ENCODE assay signal across 10 cellular contexts in genomic region chr13:26502826-26503225, GRCh38. TPM values are rescaled to one million over a fixed set of nuclear protein-coding genes. Genes with fewer than 3 reads are reported as not detected.
DNase-seq lines count a peak whose midpoint lies in the region; ATAC-seq and TF ChIP-seq lines count a peak whose summit lies in the region.
"Had no signal": no experiment of that assay in that cellular context is flagged by ENCODE, and none has a peak within 500 bp of the region (broad histone marks: within the 10 kb centered on the region; RNA-seq: fewer than 3 reads in every experiment).

No MANE protein-coding gene starts in this region.

- in situ Hi-C loops in brain microvascular endothelial cell (cut with HindIII; ENCODE audit: low pct_ligation_motif_present, low sequenced_read_pairs), result no loop called here

- CTCF ChIA-PET in naive thymus-derived CD4-positive, alpha-beta T cell (lab: Charles Lee), result no interaction called here
- CTCF ChIA-PET in RWPE1 (lab: Yijun Ruan, JAX), result interaction anchor here (1.6 kb wide), 1 partner anchor 317 kb away, joined by 8 read pairs; no protein-coding TSS in a partner anchor

- H3K27ac ChIP-seq in brain microvascular endothelial cell (peak overlapping the region; percentile 62), RWPE1 (no peak overlapping the region)
- no peak overlapping the region for H3K27ac ChIP-seq in naive thymus-derived CD4-positive, alpha-beta T cell (ENCODE audit: low read depth, low read length)

- peak; percentile 41 for TF ChIP-seq CTCF in brain microvascular endothelial cell (IDR thresholded peaks at IDR 0.05; ENCODE audit: low read depth, low read length, missing control alignments)
- TF ChIP-seq CTCF in CD14-positive monocyte (IDR thresholded peaks at IDR 0.05), result no peak
- TF ChIP-seq CTCF in RWPE1 (conservative IDR thresholded peaks at IDR 0.05; ENCODE audit: low read depth), result no peak

- intact Hi-C loops in naive thymus-derived CD4-positive, alpha-beta T cell (cut with micrococcal nuclease), result no loop called here
- intact Hi-C loops in CD14-positive monocyte (cut with micrococcal nuclease), result loop anchor here in 1 of 2 donors (10.0 kb wide), 1 partner anchor 328 kb away; no protein-coding TSS in a partner anchor

- peaks cover 0 to 2% (median 0%) of the 10 kb centered on the region in 5 donors for H3K27me3 Mint-ChIP-seq in naive thymus-derived CD4-positive, alpha-beta T cell
- H3K27me3 Mint-ChIP-seq in immature natural killer cell (ENCODE audit: low read depth in 3 of 3) (peaks cover 2 to 6% (median 5%) of the 10 kb centered on the region in 3 donors), CD14-positive monocyte (ENCODE audit: low read depth in 3 of 3) (peaks cover 2 to 11% (median 10%) of the 10 kb centered on the region in 3 donors)

- peak; percentile 50 for ATAC-seq in naive thymus-derived CD4-positive, alpha-beta T cell
- ATAC-seq in HG02623 (IDR thresholded peaks at IDR 0.05; ENCODE audit: unreplicated experiment), result no peak

- no peaks in the 10 kb centered on the region for H3K27me3 ChIP-seq in brain microvascular endothelial cell (replicated peaks)
- no peaks in the 10 kb centered on the region for H3K27me3 ChIP-seq in naive thymus-derived CD4-positive, alpha-beta T cell (ENCODE audit: control insufficient read depth in 2 of 2, insufficient read depth in 2 of 2, low read length in 2 of 2)

- H3K27ac Mint-ChIP-seq in naive thymus-derived CD4-positive, alpha-beta T cell, result peak overlapping the region in 3 of 9 donors; percentile 38 to 81 (median 56)
- H3K27ac Mint-ChIP-seq in immature natural killer cell (no peak overlapping the region), CD14-positive monocyte (no peak overlapping the region)

- H3K4me1 Mint-ChIP-seq in naive thymus-derived CD4-positive, alpha-beta T cell, result peaks cover 4 to 15% (median 5%) of the 10 kb centered on the region in 7 donors
- H3K4me1 Mint-ChIP-seq in immature natural killer cell (no peaks in the 10 kb centered on the region), CD14-positive monocyte (no peaks in the 10 kb centered on the region)

- no peaks in the 10 kb centered on the region for H3K36me3 ChIP-seq in brain microvascular endothelial cell (replicated peaks)
- no peaks in the 10 kb centered on the region for H3K36me3 ChIP-seq in naive thymus-derived CD4-positive, alpha-beta T cell (ENCODE audit: control insufficient read depth in 2 of 3, insufficient read depth in 3 of 3, low read length in 3 of 3)

- DNase-seq in AG20443 (ENCODE audit: low spot score), result peak; percentile 86
- peak; percentile 50 for DNase-seq in M059J (ENCODE audit: low read depth)
- peak; percentile 96 for DNase-seq in brain microvascular endothelial cell
- DNase-seq in naive thymus-derived CD4-positive, alpha-beta T cell, result peak in 2 of 9 donors; percentile 12 to 19
- no peak for DNase-seq in immature natural killer cell
- DNase-seq in CD14-positive monocyte (ENCODE audit: low spot score), result no peak
- no peak for DNase-seq in RWPE1 (ENCODE audit: low spot score)
- DNase-seq: cortex of kidney had no signal

- H3K36me3 Mint-ChIP-seq in naive thymus-derived CD4-positive, alpha-beta T cell, result no peaks in the 10 kb centered on the region
- H3K36me3 Mint-ChIP-seq in immature natural killer cell (no peaks in the 10 kb centered on the region), CD14-positive monocyte (no peaks in the 10 kb centered on the region)

- H3K9me3 Mint-ChIP-seq in naive thymus-derived CD4-positive, alpha-beta T cell, result peaks cover 0 to 3% (median 0%) of the 10 kb centered on the region in 11 donors
- H3K9me3 Mint-ChIP-seq in immature natural killer cell, result peaks cover 0 to 4% (median 0%) of the 10 kb centered on the region in 6 donors
- peaks cover 0 to 10% (median 2%) of the 10 kb centered on the region in 7 donors for H3K9me3 Mint-ChIP-seq in CD14-positive monocyte
- H3K9me3 Mint-ChIP-seq: neural crest cell had no signal

- H3K9me3 ChIP-seq in naive thymus-derived CD4-positive, alpha-beta T cell (ENCODE audit: control insufficient read depth in 2 of 3, low read length in 3 of 3), result no peaks in the 10 kb centered on the region

- no peaks in the 10 kb centered on the region for H3K4me1 ChIP-seq in naive thymus-derived CD4-positive, alpha-beta T cell (ENCODE audit: control insufficient read depth in 2 of 2, insufficient read depth in 2 of 2, low read length in 2 of 2)

- H3K4me3 ChIP-seq in brain microvascular endothelial cell (ENCODE audit: low read depth, low read length), result no peak overlapping the region
- H3K4me3 ChIP-seq in naive thymus-derived CD4-positive, alpha-beta T cell (ENCODE audit: low read length), result no peak overlapping the region

- peak overlapping the region in 3 of 10 donors; percentile 5 to 23 (median 7) for H3K4me3 Mint-ChIP-seq in naive thymus-derived CD4-positive, alpha-beta T cell
- H3K4me3 Mint-ChIP-seq in immature natural killer cell (no peak overlapping the region), CD14-positive monocyte (no peak overlapping the region)
- H3K4me3 Mint-ChIP-seq: neural crest cell had no signal

- POLR2A ChIA-PET in naive thymus-derived CD4-positive, alpha-beta T cell (lab: Charles Lee), result no interaction called here
- POLR2A ChIA-PET in RWPE1 (lab: Yijun Ruan, JAX; ENCODE audit: low non-redundant PET), result no interaction called here

RNA-seq across cellular contexts. Expression of gene WASF3, which starts 54.7 kb away (rescaled TPM):
- 4.7 and 10.1 TPM in 2 replicates for total RNA-seq in M059J (2014; rRNA removed; shearing (Covaris generic))
- under 1 TPM in 2 of 5 experiments, not detected in 3; 0.08 to 0.20 TPM for total RNA-seq in naive thymus-derived CD4-positive, alpha-beta T cell
- not detected for polyA plus RNA-seq in naive thymus-derived CD4-positive, alpha-beta T cell
- polyA plus RNA-seq in immature natural killer cell (under 1 TPM in 1 of 3 donors, not detected in 2; 0.12 TPM), CD14-positive monocyte (not detected)

Comparison
In these comparisons a context has a peak if more than half of its experiments do, and no peak if none do; other contexts are left out.
1. DNase-seq: peak in AG20443 (single experiment), M059J (single experiment) and brain microvascular endothelial cell (single experiment); none in immature natural killer cell (0 of 3), CD14-positive monocyte (single experiment) and RWPE1 (single experiment).